In the genomic region with DNA sequence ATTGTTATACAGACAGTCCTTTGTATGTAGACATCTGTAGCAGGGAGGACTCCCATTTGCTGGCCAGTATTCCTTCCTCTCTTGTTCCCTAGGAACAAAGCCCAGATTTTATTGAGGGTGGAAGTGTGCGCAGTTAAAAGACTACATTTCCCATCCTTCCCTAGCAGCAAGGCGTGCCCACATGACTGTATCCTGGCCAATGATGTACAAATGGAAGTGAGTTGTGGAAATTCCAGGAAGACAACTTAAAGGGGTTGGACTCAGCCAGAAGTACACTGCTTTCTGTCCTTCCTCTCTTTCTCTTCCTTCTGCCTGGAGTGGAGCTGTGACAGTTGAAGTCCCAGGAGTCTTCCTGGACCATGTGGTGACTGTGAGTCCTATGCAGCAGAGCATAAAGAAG, we compare ENCODE assay signal across 10 cellular contexts.
DNase-seq lines count a peak whose midpoint lies in the region; ATAC-seq and TF ChIP-seq lines count a peak whose summit lies in the region.
"Had no signal": no experiment of that assay in that cellular context is flagged by ENCODE, and none has a peak within 500 bp of the region (broad histone marks: within the 10 kb centered on the region; RNA-seq: fewer than 3 reads in every experiment).

No MANE protein-coding gene starts in this region.

- 0 out of 2 replicates have a peak overlapping the region, but pooled peaks have one; percentile 59 for H3K4me2 ChIP-seq in GM23338

- no peaks in the 10 kb centered on the region for H3K36me3 Mint-ChIP-seq in GM23338 (ENCODE audit: low read depth)
- no peaks in the 10 kb centered on the region for H3K36me3 Mint-ChIP-seq in glutamatergic neuron (ENCODE audit: unreplicated experiment)
- H3K36me3 Mint-ChIP-seq in activated naive CD4-positive, alpha-beta T cell treated with anti-CD3 and anti-CD28 coated beads, Interleukin-2, amount 10 ng/mL, durations not matched to agents 7 days and 5 days: no peaks in the 10 kb centered on the region
- no peaks in the 10 kb centered on the region for H3K36me3 Mint-ChIP-seq in endothelial cell (ENCODE audit: low read depth, unreplicated experiment)

- DNase-seq in A172 (ENCODE audit: low spot score) (peak; percentile 39), GM23338 (ENCODE audit: low spot score) (peak; percentile 76), RPMI7951 (ENCODE audit: low read depth) (peak; percentile 54), glutamatergic neuron (no peak), SKM-1 treated with dmso at 0.1 percent for 144 hours (lab: John Stamatoyannopoulos, UW; ENCODE audit: unreplicated experiment) (no peak), left ventricle myocardium superior (no peak), endothelial cell (ENCODE audit: low spot score) (no peak)
- DNase-seq in activated naive CD4-positive, alpha-beta T cell treated with anti-CD3 and anti-CD28 coated beads, Interleukin-2, amount 10 ng/mL, durations not matched to agents 7 days and 5 days: no peak

- CTCF ChIA-PET in activated naive CD4-positive, alpha-beta T cell treated with anti-CD3 and anti-CD28 coated beads, Interleukin-2, amount 10 ng/mL, durations not matched to agents 7 days and 5 days (lab: Charles Lee): interaction anchor here (1.6 kb wide), 1 partner anchor 17 kb away, joined by 9 read pairs; no protein-coding TSS in a partner anchor

- no peaks in the 10 kb centered on the region for H3F3A ChIP-seq in GM23338 (replicated peaks; ENCODE audit: low read depth)

- no peaks in the 10 kb centered on the region for H3K4me1 ChIP-seq in GM23338 (ENCODE audit: insufficient read depth)
- H3K4me1 ChIP-seq: adrenal gland had no signal

- intact Hi-C loops in left ventricle myocardium superior (cut with micrococcal nuclease): no loop called here

- H3K36me3 ChIP-seq in GM23338 (ENCODE audit: insufficient read depth): no peaks in the 10 kb centered on the region
- H3K36me3 ChIP-seq: adrenal gland, neutrophil had no signal

- H3K27ac ChIP-seq in GM23338 (ENCODE audit: low read depth): no peak overlapping the region
- H3K27ac ChIP-seq: adrenal gland, neutrophil had no signal

- H3K9me3 Mint-ChIP-seq in GM23338: no peaks in the 10 kb centered on the region
- peaks cover 11% of the 10 kb centered on the region for H3K9me3 Mint-ChIP-seq in glutamatergic neuron (ENCODE audit: unreplicated experiment)
- no peaks in the 10 kb centered on the region for H3K9me3 Mint-ChIP-seq in activated naive CD4-positive, alpha-beta T cell treated with anti-CD3 and anti-CD28 coated beads, Interleukin-2, amount 10 ng/mL, durations not matched to agents 7 days and 5 days
- no peaks in the 10 kb centered on the region for H3K9me3 Mint-ChIP-seq in endothelial cell (ENCODE audit: unreplicated experiment)

- H3K27me3 Mint-ChIP-seq in GM23338 (ENCODE audit: insufficient read depth, low read depth, poor library complexity): peaks cover 7% of the 10 kb centered on the region
- H3K27me3 Mint-ChIP-seq in glutamatergic neuron (ENCODE audit: unreplicated experiment): peaks cover 10% of the 10 kb centered on the region
- H3K27me3 Mint-ChIP-seq in activated naive CD4-positive, alpha-beta T cell treated with anti-CD3 and anti-CD28 coated beads, Interleukin-2, amount 10 ng/mL, durations not matched to agents 7 days and 5 days: peaks cover 51% of the 10 kb centered on the region
- H3K27me3 Mint-ChIP-seq in endothelial cell (ENCODE audit: unreplicated experiment): peaks cover 6% of the 10 kb centered on the region

- ATAC-seq in GM23338: peak; percentile 91
- no peak for ATAC-seq in left ventricle myocardium superior

- H4K20me1 ChIP-seq in GM23338 (replicated peaks; ENCODE audit: insufficient read depth): no peaks in the 10 kb centered on the region

- H3K27ac Mint-ChIP-seq in GM23338 (no peak overlapping the region), glutamatergic neuron (ENCODE audit: unreplicated experiment) (peak overlapping the region; percentile 60), endothelial cell (ENCODE audit: unreplicated experiment) (no peak overlapping the region)
- no peak overlapping the region for H3K27ac Mint-ChIP-seq in activated naive CD4-positive, alpha-beta T cell treated with anti-CD3 and anti-CD28 coated beads, Interleukin-2, amount 10 ng/mL, durations not matched to agents 7 days and 5 days

- H3K4me1 Mint-ChIP-seq in GM23338 (peaks cover 11% of the 10 kb centered on the region; the same call in 1 of the 3 replicates), glutamatergic neuron (ENCODE audit: low read depth, unreplicated experiment) (peaks cover 39% of the 10 kb centered on the region), endothelial cell (ENCODE audit: unreplicated experiment) (no peaks in the 10 kb centered on the region)
- H3K4me1 Mint-ChIP-seq in activated naive CD4-positive, alpha-beta T cell treated with anti-CD3 and anti-CD28 coated beads, Interleukin-2, amount 10 ng/mL, durations not matched to agents 7 days and 5 days: peaks cover 5% of the 10 kb centered on the region

- no peak for TF ChIP-seq CTCF in GM23338 (conservative IDR thresholded peaks at IDR 0.05; ENCODE audit: low read depth in 2 of 2)
- TF ChIP-seq CTCF in glutamatergic neuron (IDR thresholded peaks at IDR 0.05; ENCODE audit: partially characterized antibody, unreplicated experiment): no peak
- no peak for TF ChIP-seq CTCF in endothelial cell (IDR thresholded peaks at IDR 0.05; ENCODE audit: unreplicated experiment)

- H3K4me3 Mint-ChIP-seq in GM23338: peak overlapping the region; percentile 54
- H3K4me3 Mint-ChIP-seq in glutamatergic neuron (ENCODE audit: unreplicated experiment): peak overlapping the region; percentile 65
- H3K4me3 Mint-ChIP-seq in activated naive CD4-positive, alpha-beta T cell treated with anti-CD3 and anti-CD28 coated beads, Interleukin-2, amount 10 ng/mL, durations not matched to agents 7 days and 5 days: no peak overlapping the region
- no peak overlapping the region for H3K4me3 Mint-ChIP-seq in endothelial cell (ENCODE audit: unreplicated experiment)

- H3K9me2 ChIP-seq in GM23338 (ENCODE audit: insufficient read depth): no peaks in the 10 kb centered on the region

- no peaks in the 10 kb centered on the region for H3K27me3 ChIP-seq in GM23338 (ENCODE audit: insufficient read depth)
- H3K27me3 ChIP-seq: adrenal gland had no signal

- no peak overlapping the region for H3K4me3 ChIP-seq in GM23338
- H3K4me3 ChIP-seq: adrenal gland had no signal

- no peaks in the 10 kb centered on the region for H3K79me2 ChIP-seq in GM23338 (replicated peaks; ENCODE audit: insufficient read depth)

- H2AFZ ChIP-seq in GM23338: peak overlapping the region; percentile 67

TF ChIP-seq in GM23338, 12 proteins besides CTCF, POLR2A, EP300 and RAD21:
- TF ChIP-seq CREB1 (CRISPR knock-in tag; IDR thresholded peaks at IDR 0.05; ENCODE audit: low read depth) (peak; percentile 45), ZNF114 (CRISPR knock-in tag; IDR thresholded peaks at IDR 0.05) (no peak)
- TF ChIP-seq, protein P1, sequence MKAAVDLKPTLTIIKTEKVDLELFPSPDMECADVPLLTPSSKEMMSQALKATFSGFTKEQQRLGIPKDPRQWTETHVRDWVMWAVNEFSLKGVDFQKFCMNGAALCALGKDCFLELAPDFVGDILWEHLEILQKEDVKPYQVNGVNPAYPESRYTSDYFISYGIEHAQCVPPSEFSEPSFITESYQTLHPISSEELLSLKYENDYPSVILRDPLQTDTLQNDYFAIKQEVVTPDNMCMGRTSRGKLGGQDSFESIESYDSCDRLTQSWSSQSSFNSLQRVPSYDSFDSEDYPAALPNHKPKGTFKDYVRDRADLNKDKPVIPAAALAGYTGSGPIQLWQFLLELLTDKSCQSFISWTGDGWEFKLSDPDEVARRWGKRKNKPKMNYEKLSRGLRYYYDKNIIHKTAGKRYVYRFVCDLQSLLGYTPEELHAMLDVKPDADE (IDR thresholded peaks at IDR 0.05): peak; percentile 90

Comparison
In these comparisons a context has a peak if more than half of its experiments do, and no peak if none do; other contexts are left out.
1. DNase-seq: peak in A172 (single experiment), GM23338 (single experiment) and RPMI7951 (single experiment); none in glutamatergic neuron (single experiment), SKM-1 treated with dmso at 0.1 percent for 144 hours (single experiment), activated naive CD4-positive, alpha-beta T cell treated with anti-CD3 and anti-CD28 coated beads, Interleukin-2, amount 10 ng/mL, durations not matched to agents 7 days and 5 days (single experiment), left ventricle myocardium superior (single experiment) and endothelial cell (single experiment).
2. H3K4me3 Mint-ChIP-seq: peak in GM23338 (single experiment) and glutamatergic neuron (single experiment); none in activated naive CD4-positive, alpha-beta T cell treated with anti-CD3 and anti-CD28 coated beads, Interleukin-2, amount 10 ng/mL, durations not matched to agents 7 days and 5 days (single experiment) and endothelial cell (single experiment).